Comparison of ENCODE assay signal across 9 cellular contexts in the genomic region with DNA sequence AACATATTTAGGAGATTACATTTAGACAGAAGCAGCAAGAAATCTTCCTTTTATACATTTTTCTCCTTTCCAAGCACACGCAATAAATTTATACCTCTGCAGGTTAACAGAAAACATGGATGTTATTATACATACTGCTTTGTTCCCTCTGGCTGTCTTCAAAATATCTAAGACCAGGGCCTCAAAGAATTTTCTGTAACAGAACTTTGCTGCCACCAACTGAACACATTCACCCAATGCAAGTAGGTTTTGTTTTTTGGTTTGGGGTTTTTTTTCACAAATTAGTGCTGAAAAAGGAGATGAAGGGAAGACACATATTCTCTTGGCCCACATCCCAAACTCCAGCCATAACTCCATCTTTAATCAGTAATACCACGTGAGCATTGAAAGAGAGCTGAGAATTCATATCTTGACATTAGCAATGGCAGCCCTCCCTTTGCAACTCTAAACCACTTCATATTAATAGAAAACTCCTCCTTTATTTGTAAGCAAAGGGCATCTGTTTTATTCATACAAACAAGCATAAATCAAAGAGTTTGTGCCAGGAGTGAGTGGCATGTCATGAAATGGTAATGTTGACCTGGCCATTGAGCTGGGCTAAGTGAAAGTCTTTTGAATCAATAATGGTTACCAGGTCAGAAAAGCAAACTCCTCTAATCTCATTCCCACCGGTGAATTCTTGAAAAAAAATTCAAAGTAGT.
DNase-seq lines count a peak whose midpoint lies in the region; ATAC-seq and TF ChIP-seq lines count a peak whose summit lies in the region.
"Had no signal": no experiment of that assay in that cellular context is flagged by ENCODE, and none has a peak within 500 bp of the region (broad histone marks: within the 10 kb centered on the region; RNA-seq: fewer than 3 reads in every experiment).

No MANE protein-coding gene starts in this region.

- H3K79me2 ChIP-seq in KMS-11 (ENCODE audit: insufficient read depth, low read depth), result no peaks in the 10 kb centered on the region

- no peak overlapping the region for H3K27ac ChIP-seq in AG04450 (ENCODE audit: low read depth, low read length)
- no peak overlapping the region for H3K27ac ChIP-seq in KMS-11
- no peak overlapping the region for H3K27ac ChIP-seq in Panc1 (ENCODE audit: low read length)

- H3K36me3 ChIP-seq in KMS-11 (ENCODE audit: insufficient read depth) (no peaks in the 10 kb centered on the region), Panc1 (ENCODE audit: control insufficient read depth, insufficient read depth, low read length) (no peaks in the 10 kb centered on the region; the same call in 1 of the 2 replicates)

- DNase-seq in AG04450 (ENCODE audit: low read depth, low spot score) (no peak), Panc1 (ENCODE audit: low read depth, low spot score) (no peak), glomerular visceral epithelial cell (ENCODE audit: extremely low spot score) (peak; percentile 36), HK-2 (ENCODE audit: unreplicated experiment) (no peak), NCI-H1048 (lab: John Stamatoyannopoulos, UW) (no peak)
- DNase-seq: stimulated activated CD4-positive, alpha-beta T cell treated with anti-CD3 and anti-CD28 coated beads, Interleukin-12 subunit alpha, Interleukin-12 subunit beta, amount 100 ng/mL, for 4 hours had no signal

- H3K9me3 ChIP-seq in AG04450 (ENCODE audit: control insufficient read depth, insufficient read depth, low read length), result no peaks in the 10 kb centered on the region
- no peaks in the 10 kb centered on the region for H3K9me3 ChIP-seq in Panc1 (ENCODE audit: control insufficient read depth, insufficient read depth, low read depth, low read length)

- POLR2A ChIA-PET in AG04450 (lab: Yijun Ruan, JAX) (no interaction called here), Panc1 (lab: Charles Lee) (no interaction called here)

- TF ChIP-seq CTCF in AG04450 (IDR thresholded peaks at IDR 0.05; ENCODE audit: low read depth, low read length), result peak; percentile 45
- 0 out of 2 replicates have a peak, but pooled peaks have one; percentile 22 for TF ChIP-seq CTCF in KMS-11 (conservative IDR thresholded peaks at IDR 0.05; ENCODE audit: low read depth, low read length)
- TF ChIP-seq CTCF in Panc1 (IDR thresholded peaks at IDR 0.05), result peak; percentile 45; the same call in 1 of the 2 replicates

- H3K27me3 ChIP-seq in AG04450 (ENCODE audit: control insufficient read depth, insufficient read depth, low read length), result no peaks in the 10 kb centered on the region
- no peaks in the 10 kb centered on the region for H3K27me3 ChIP-seq in KMS-11 (ENCODE audit: insufficient read depth, low read depth)
- no peaks in the 10 kb centered on the region for H3K27me3 ChIP-seq in Panc1 (ENCODE audit: control insufficient read depth, insufficient read depth, low read length)

- H4K20me1 ChIP-seq in KMS-11 (ENCODE audit: insufficient read depth), result no peaks in the 10 kb centered on the region

- H2AFZ ChIP-seq in KMS-11 (ENCODE audit: low read depth), result no peak overlapping the region

- no peaks in the 10 kb centered on the region for H3K4me1 ChIP-seq in KMS-11 (ENCODE audit: low read depth, poor library complexity, severe bottlenecking)
- no peaks in the 10 kb centered on the region for H3K4me1 ChIP-seq in Panc1 (ENCODE audit: control insufficient read depth, insufficient read depth, low read length)

- H3K4me3 ChIP-seq in AG04450 (ENCODE audit: low read depth, low read length) (no peak overlapping the region), KMS-11 (IDR thresholded peaks at IDR 0.05; ENCODE audit: insufficient read depth, low read depth, low read length) (no peak overlapping the region), Panc1 (ENCODE audit: low read depth in 2 of 2, low read length in 2 of 2) (no peak overlapping the region)

- ATAC-seq in Panc1 (no peak), HG03196 (IDR thresholded peaks at IDR 0.05; ENCODE audit: unreplicated experiment) (no peak), HG02870 (IDR thresholded peaks at IDR 0.05; ENCODE audit: unreplicated experiment) (no peak)

- in situ Hi-C loops in Panc1 (cut with HindIII; ENCODE audit: low pct_unique_long_range_greater_than_20kb, low sequenced_read_pairs), result no loop called here

- no peak overlapping the region for H3K4me2 ChIP-seq in KMS-11

- CTCF ChIA-PET in AG04450 (lab: Charles Lee) (no interaction called here), Panc1 (lab: Charles Lee) (no interaction called here)

- BruUV-seq in Panc1 (replicated peaks; lab: Mats Ljungman, UMichigan), result no TSS peak

- intact Hi-C loops in Panc1 (cut with micrococcal nuclease; ENCODE audit: unreplicated experiment), result no loop called here

- H3K9ac ChIP-seq in KMS-11, result no peak overlapping the region
